In genomic region chr15:77013786-77014136, GRCh38 we compare ENCODE assay signal across 8 cellular contexts. TPM values are rescaled to one million over a fixed set of nuclear protein-coding genes. Genes with fewer than 3 reads are reported as not detected.
A peak's percentile ranks its signal among the peaks of the same experiment; 100 is the strongest.
DNase-seq lines count a peak whose midpoint lies in the region; ATAC-seq, FAIRE-seq and TF ChIP-seq lines count a peak whose summit lies in the region.

No MANE protein-coding gene starts in this region.

- no peaks in the 10 kb centered on the region for H3K36me3 Mint-ChIP-seq in progenitor cell of endocrine pancreas (ENCODE audit: insufficient read depth)
- no peaks in the 10 kb centered on the region for H3K36me3 Mint-ChIP-seq in osteocyte (ENCODE audit: unreplicated experiment)

- H3K27ac Mint-ChIP-seq in progenitor cell of endocrine pancreas, result no peak overlapping the region
- H3K27ac Mint-ChIP-seq in osteocyte (ENCODE audit: unreplicated experiment), result no peak overlapping the region

- H3K4me1 Mint-ChIP-seq in progenitor cell of endocrine pancreas (ENCODE audit: low read depth) (no peaks in the 10 kb centered on the region), osteocyte (ENCODE audit: unreplicated experiment) (no peaks in the 10 kb centered on the region)

- no peak for TF ChIP-seq CTCF in progenitor cell of endocrine pancreas (IDR thresholded peaks at IDR 0.05; ENCODE audit: unreplicated experiment)
- TF ChIP-seq CTCF in osteocyte (IDR thresholded peaks at IDR 0.05), result no peak

- FAIRE-seq in GM19239 (lab: Jason Lieb, UNC), result no peak

- DNase-seq in GM19239 (ENCODE audit: insufficient read length, low spot score) (peak; percentile 72), HPDE6-E6E7 (ENCODE audit: extremely low spot score) (peak; percentile 63), superior temporal gyrus (ENCODE audit: extremely low spot score) (no peak), progenitor cell of endocrine pancreas (ENCODE audit: low spot score, unreplicated experiment) (no peak), osteocyte (ENCODE audit: extremely low spot score, unreplicated experiment) (no peak)
- peak; percentile 74 to 77 for DNase-seq in activated T-helper 1 cell treated with anti-CD3 and anti-CD28 coated beads, Interleukin-2, amount 50 U/mL, for 16 hours (ENCODE audit: low read depth in 1 of 2, low spot score in 1 of 2)
- peak; percentile 73 to 82 (median 81) for DNase-seq in stimulated activated CD4-positive, alpha-beta T cell treated with anti-CD3 and anti-CD28 coated beads, Interleukin-12 subunit alpha, Interleukin-12 subunit beta, amount 100 ng/mL, for 48 hours (ENCODE audit: low read depth in 2 of 3, low spot score in 1 of 3)

- no peaks in the 10 kb centered on the region for H3K9me3 Mint-ChIP-seq in progenitor cell of endocrine pancreas (ENCODE audit: low read depth)
- H3K9me3 Mint-ChIP-seq in osteocyte (ENCODE audit: unreplicated experiment), result no peaks in the 10 kb centered on the region

- H3K27me3 Mint-ChIP-seq in progenitor cell of endocrine pancreas (peaks cover 14% of the 10 kb centered on the region), osteocyte (ENCODE audit: unreplicated experiment) (peaks cover 3% of the 10 kb centered on the region)

- no peak for ATAC-seq in HG03469 (IDR thresholded peaks at IDR 0.05; ENCODE audit: unreplicated experiment)

- H3K4me3 Mint-ChIP-seq in progenitor cell of endocrine pancreas (ENCODE audit: low read depth) (no peak overlapping the region), osteocyte (ENCODE audit: unreplicated experiment) (no peak overlapping the region)

RNA-seq across cellular contexts. Expression of gene PSTPIP1, which starts 18.8 kb away (rescaled TPM):
- total RNA-seq in progenitor cell of endocrine pancreas (not detected in 2 replicates), osteocyte (not detected in 2 replicates)

RNA-seq across cellular contexts. Expression of gene TSPAN3, which starts 57.1 kb away (rescaled TPM):
- 337 and 352 TPM in 2 replicates for total RNA-seq in progenitor cell of endocrine pancreas
- total RNA-seq in osteocyte, result 262 and 296 TPM in 2 replicates

Comparison
In these comparisons a context has a peak if more than half of its experiments do, and no peak if none do; other contexts are left out.
1. DNase-seq: peak in GM19239 (single experiment), HPDE6-E6E7 (single experiment), activated T-helper 1 cell treated with anti-CD3 and anti-CD28 coated beads, Interleukin-2, amount 50 U/mL, for 16 hours (2 of 2) and stimulated activated CD4-positive, alpha-beta T cell treated with anti-CD3 and anti-CD28 coated beads, Interleukin-12 subunit alpha, Interleukin-12 subunit beta, amount 100 ng/mL, for 48 hours (3 of 3); none in superior temporal gyrus (single experiment), progenitor cell of endocrine pancreas (single experiment) and osteocyte (single experiment).